Comparison of ENCODE assay signal across 19 cellular contexts in the genomic region with DNA sequence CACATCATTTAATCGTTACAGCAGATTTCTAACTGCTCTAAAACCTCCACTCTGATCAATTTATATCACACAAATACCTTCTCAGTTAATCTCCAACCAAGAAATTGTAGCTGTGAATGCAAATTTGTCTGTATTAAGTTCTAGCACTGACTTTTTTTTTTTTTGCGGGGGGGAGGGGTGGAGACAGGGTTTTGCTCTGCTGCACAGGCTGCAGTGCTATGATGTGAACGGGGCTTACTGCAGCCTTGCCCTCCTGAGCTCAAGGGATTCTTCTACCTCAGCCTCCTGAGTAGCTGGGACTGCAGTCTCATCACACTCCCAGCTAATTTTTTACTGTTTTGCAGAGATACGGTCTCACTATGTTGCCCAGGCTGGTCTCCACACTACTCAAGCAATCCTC.
"Had no signal": no experiment of that assay in that cellular context is flagged by ENCODE, and none has a peak within 500 bp of the region (broad histone marks: within the 10 kb centered on the region; RNA-seq: fewer than 3 reads in every experiment).

No MANE protein-coding gene starts in this region.

- H3K27ac Mint-ChIP-seq: activated CD8-positive, alpha-beta memory T cell treated with anti-CD3 and anti-CD28 coated beads, Interleukin-2, amount 10 ng/mL, durations not matched to agents 7 days and 5 days; activated naive CD8-positive, alpha-beta T cell; activated T-cell treated with anti-CD3 and anti-CD28 coated beads, Interleukin-2, amount 50 U/mL, for 24 hours; T-helper 1 cell treated with Interleukin-12 subunit alpha and Interleukin-12 subunit beta and Interleukin-4 antibody, amounts not matched to agents 30 μg/mL and 1 μg/mL, for 36 hours had no signal

- DNase-seq: activated CD8-positive, alpha-beta memory T cell treated with anti-CD3 and anti-CD28 coated beads, Interleukin-2, amount 10 ng/mL, durations not matched to agents 7 days and 5 days; activated effector memory CD4-positive, alpha-beta T cell treated with Interleukin-2 at 50 U/mL for 16 hours; activated T-cell treated with anti-CD3 and anti-CD28 coated beads, Interleukin-2, amount 50 U/mL, for 24 hours; amygdala; cerebellar nuclear complex; dermis blood vessel endothelial cell; erythroblast; hypothalamus; left colon; mucosa of descending colon; ovary; retina; stimulated activated CD4-positive, alpha-beta T cell treated with anti-CD3 and anti-CD28 coated beads, Interleukin-15, amount 100 ng/mL, for 24 hours; stimulated activated CD4-positive, alpha-beta T cell treated with anti-CD3 and anti-CD28 coated beads, Interleukin-4, amount 100 ng/mL, for 24 hours; stomach had no signal

- H3K27me3 Mint-ChIP-seq: activated CD8-positive, alpha-beta memory T cell treated with anti-CD3 and anti-CD28 coated beads, Interleukin-2, amount 10 ng/mL, durations not matched to agents 7 days and 5 days; activated naive CD8-positive, alpha-beta T cell; activated T-cell treated with anti-CD3 and anti-CD28 coated beads, Interleukin-2, amount 50 U/mL, for 24 hours had no signal

- H3K9me3 ChIP-seq: mucosa of descending colon, ovary, stomach, thoracic aorta had no signal

- H3K36me3 ChIP-seq: ovary, thoracic aorta had no signal

- ATAC-seq: activated CD8-positive, alpha-beta memory T cell treated with anti-CD3 and anti-CD28 coated beads, Interleukin-2, amount 10 ng/mL, durations not matched to agents 7 days and 5 days; left colon; mucosa of descending colon had no signal

- H3K4me3 Mint-ChIP-seq: activated CD8-positive, alpha-beta memory T cell treated with anti-CD3 and anti-CD28 coated beads, Interleukin-2, amount 10 ng/mL, durations not matched to agents 7 days and 5 days; activated naive CD8-positive, alpha-beta T cell; activated T-cell treated with anti-CD3 and anti-CD28 coated beads, Interleukin-2, amount 50 U/mL, for 24 hours; T-helper 1 cell treated with Interleukin-12 subunit alpha and Interleukin-12 subunit beta and Interleukin-4 antibody, amounts not matched to agents 30 μg/mL and 1 μg/mL, for 36 hours had no signal

- FAIRE-seq: urothelium cell line had no signal

- H3K27ac ChIP-seq: ovary, stomach, thoracic aorta had no signal

- H3K4me3 ChIP-seq: mucosa of descending colon, ovary, stomach, thoracic aorta had no signal

- H3K9me3 Mint-ChIP-seq: activated T-cell treated with anti-CD3 and anti-CD28 coated beads, Interleukin-2, amount 50 U/mL, for 24 hours; T-helper 1 cell treated with Interleukin-12 subunit alpha and Interleukin-12 subunit beta and Interleukin-4 antibody, amounts not matched to agents 30 μg/mL and 1 μg/mL, for 36 hours had no signal

- H3K27me3 ChIP-seq: ovary, stomach had no signal
